In genomic region chr9:134884492-134884891, GRCh38 we compare ENCODE assay signal across 26 cellular contexts. TPM values are rescaled to one million over a fixed set of nuclear protein-coding genes. Genes with fewer than 3 reads are reported as not detected.
"Had no signal": no experiment of that assay in that cellular context is flagged by ENCODE, and none has a peak within 500 bp of the region (broad histone marks: within the 10 kb centered on the region; RNA-seq: fewer than 3 reads in every experiment).

No MANE protein-coding gene starts in this region.

- ATAC-seq: HepG2 had no signal

- H3K27ac ChIP-seq: SJSA1, SK-N-MC had no signal

- FAIRE-seq: HepG2, RCC 7860 had no signal

- H3K4me3 ChIP-seq: MG63, SJSA1, SK-N-MC had no signal

- DNase-seq: IMR-90, Karpas-422, KG1, MG63, NCI-H1092, NCI-H1105 treated with DMSO at 0.1 percent for 48 hours, NCI-H1417 treated with DMSO at 0.1 percent for 48 hours, NCI-H146, NCI-H1694 treated with DMSO at 0.1 percent for 48 hours, NCI-H1930, NCI-H2081, NCI-H2171 treated with DMSO at 0.1 percent for 48 hours, NCI-H2227 treated with DMSO at 0.1 percent for 48 hours, NCI-H446, NCI-H510A, NCI-H524 treated with DMSO at 0.1 percent for 48 hours, NCI-H69, NCI-H774, Right ventricle myocardium superior, RPMI8226, SIG-M5 had no signal

- H3K9me3 ChIP-seq: MG63, SJSA1 had no signal

- H3K4me1 ChIP-seq: SJSA1 had no signal

- H3K27me3 ChIP-seq: MG63, SJSA1 had no signal

- H3K36me3 ChIP-seq: MG63, SJSA1 had no signal

RNA-seq across cellular contexts. Expression of gene FCN2, which starts 3.9 kb away (rescaled TPM):
- total RNA-seq: HepG2, HT-29, IMR-90, SJSA1 had no signal
- polyA plus RNA-seq: HepG2, IMR-90 had no signal

RNA-seq across cellular contexts. Expression of gene FCN1, which starts 33.2 kb away (rescaled TPM):
- total RNA-seq: HepG2, HT-29, IMR-90, SJSA1 had no signal
- polyA plus RNA-seq: HepG2, IMR-90 had no signal
